In genomic region chr1:201783572-201783971, GRCh38 we compare ENCODE assay signal across 21 cellular contexts. TPM values are rescaled to one million over a fixed set of nuclear protein-coding genes. Genes with fewer than 3 reads are reported as not detected.
DNase-seq lines count a peak whose midpoint lies in the region; ATAC-seq and TF ChIP-seq lines count a peak whose summit lies in the region.
"Had no signal": no experiment of that assay in that cellular context is flagged by ENCODE, and none has a peak within 500 bp of the region (broad histone marks: within the 10 kb centered on the region; RNA-seq: fewer than 3 reads in every experiment).

No MANE protein-coding gene starts in this region.

- TF ChIP-seq CTCF in cardiac muscle cell (IDR thresholded peaks at IDR 0.05; ENCODE audit: low read depth, low read length) = peak; percentile 9
- no peak for TF ChIP-seq CTCF in right atrium auricular region (IDR thresholded peaks at IDR 0.05)

- H3K4me1 ChIP-seq in cardiac muscle cell (ENCODE audit: low read depth) (peaks cover 9% of the 10 kb centered on the region), right atrium auricular region (peaks cover 0 to 5% of the 10 kb centered on the region in 2 donors), ectodermal cell (ENCODE audit: control insufficient read depth, insufficient read depth, low read length) (no peaks in the 10 kb centered on the region)

- H3K27me3 ChIP-seq in cardiac muscle cell (no peaks in the 10 kb centered on the region), right atrium auricular region (no peaks in the 10 kb centered on the region), ectodermal cell (ENCODE audit: control insufficient read depth, insufficient read depth, low read length, poor library complexity, severe bottlenecking) (no peaks in the 10 kb centered on the region)
- H3K27me3 ChIP-seq: hepatocyte had no signal

- H3K27ac ChIP-seq in cardiac muscle cell (peak overlapping the region; percentile 78), right atrium auricular region (no peak overlapping the region), ectodermal cell (ENCODE audit: insufficient read depth, low read depth, low read length, poor library complexity, severe bottlenecking) (peak overlapping the region; percentile 16)
- H3K27ac ChIP-seq: hepatocyte, VCaP had no signal

- 88 to 89% methylated on average over 5 to 6 of the region's 6 CpGs for WGBS in ectodermal cell, 2 experiments

- ATAC-seq in HG03175 (IDR thresholded peaks at IDR 0.05; ENCODE audit: unreplicated experiment) (no peak), HG03457 (IDR thresholded peaks at IDR 0.05; ENCODE audit: unreplicated experiment) (no peak)
- ATAC-seq: activated CD8-positive, alpha-beta T cell treated with anti-CD3 and anti-CD28 coated beads, Interleukin-2, amount 10 ng/mL, durations not matched to agents 7 days and 5 days; activated T-cell treated with anti-CD3 and anti-CD28 coated beads, Interleukin-2, amount 50 U/mL, for 72 hours; effector memory CD8-positive, alpha-beta T cell; T-cell had no signal

- H3K9me3 ChIP-seq in cardiac muscle cell (ENCODE audit: low read depth) (no peaks in the 10 kb centered on the region), right atrium auricular region (no peaks in the 10 kb centered on the region), ectodermal cell (ENCODE audit: control insufficient read depth, low read length) (no peaks in the 10 kb centered on the region)

- no peak overlapping the region for H3K4me3 ChIP-seq in cardiac muscle cell
- H3K4me3 ChIP-seq in right atrium auricular region = no peak overlapping the region
- H3K4me3 ChIP-seq in ectodermal cell (ENCODE audit: insufficient read depth, low read depth, low read length) = no peak overlapping the region
- H3K4me3 ChIP-seq: hepatocyte, smooth muscle cell had no signal

- DNase-seq in cardiac muscle cell (ENCODE audit: low read depth in 1 of 2, low spot score in 1 of 2) (no peak), right atrium auricular region (ENCODE audit: low spot score) (no peak), RPMI8226 (peak; percentile 31)
- DNase-seq in NK-92 treated with Interleukin-12 subunit alpha and Interleukin-12 subunit beta, amount 100 ng/mL, for 24 hours (lab: John Stamatoyannopoulos, UW) = no peak
- no peak for DNase-seq in stimulated activated CD4-positive, alpha-beta T cell treated with anti-CD3 and anti-CD28 coated beads, Interleukin-4, amount 100 ng/mL, for 24 hours
- DNase-seq: activated CD8-positive, alpha-beta T cell treated with anti-CD3 and anti-CD28 coated beads, Interleukin-2, amount 10 ng/mL, durations not matched to agents 7 days and 5 days; activated naive CD8-positive, alpha-beta T cell treated with anti-CD3 and anti-CD28 coated beads, Interleukin-2, amount 10 ng/mL, durations not matched to agents 7 days and 5 days; activated T-cell treated with anti-CD3 and anti-CD28 coated beads, Interleukin-2, amount 50 U/mL, for 72 hours; effector memory CD8-positive, alpha-beta T cell; kidney glomerular epithelial cell; MV-4-11; NCI-H2029; NCI-H774; nephron progenitor cell; T-cell had no signal

- peaks cover 83% of the 10 kb centered on the region for H3K36me3 ChIP-seq in cardiac muscle cell
- peaks cover 58% of the 10 kb centered on the region for H3K36me3 ChIP-seq in right atrium auricular region
- H3K36me3 ChIP-seq in ectodermal cell (ENCODE audit: control insufficient read depth, insufficient read depth, low read length) = peaks cover 83% of the 10 kb centered on the region

RNA-seq across cellular contexts. Expression of gene IPO9, which starts 45.4 kb away (rescaled TPM):
- total RNA-seq in cardiac muscle cell (34.7 and 36.9 TPM in 2 replicates), right atrium auricular region (10 to 100 TPM; 10.7 to 15.6 TPM)
- 61.7 and 82.1 TPM in 2 replicates for polyA plus RNA-seq in cardiac muscle cell
- 148 TPM for polyA plus RNA-seq in ectodermal cell (2013, experiment 1 of 4)
- 141 TPM for polyA plus RNA-seq in ectodermal cell (2013, experiment 2 of 4)
- polyA plus RNA-seq in ectodermal cell (2013, experiment 3 of 4) = 73.7 TPM
- polyA plus RNA-seq in ectodermal cell (2013, experiment 4 of 4) = 84.3 TPM

Comparison
In these comparisons a context has a peak if more than half of its experiments do, and no peak if none do; other contexts are left out.
1. H3K27ac ChIP-seq: peak in cardiac muscle cell (single experiment) and ectodermal cell (single experiment); none in right atrium auricular region (0 of 2).